ENCODE assay signal across 12 cellular contexts in genomic region chr12:107554941-107555340, GRCh38.
DNase-seq lines count a peak whose midpoint lies in the region; ATAC-seq and TF ChIP-seq lines count a peak whose summit lies in the region.
"Had no signal": no experiment of that assay in that cellular context is flagged by ENCODE, and none has a peak within 500 bp of the region (broad histone marks: within the 10 kb centered on the region; RNA-seq: fewer than 3 reads in every experiment).

No MANE protein-coding gene starts in this region.

- H3K9me3 Mint-ChIP-seq in stimulated activated naive B cell treated with anti-CD40 and anti-IgM and Interleukin-4, amounts not matched to agents 10 μg/mL and 1 μg/mL and 100 μg/mL, for 72 hours: no peaks in the 10 kb centered on the region
- H3K9me3 Mint-ChIP-seq: CD8-positive, alpha-beta T cell had no signal

- TF ChIP-seq CTCF in foreskin fibroblast (IDR thresholded peaks at IDR 0.05; ENCODE audit: low read depth, low read length): no peak

- no peak for ATAC-seq in left cardiac atrium
- no peak for ATAC-seq in stimulated activated naive B cell treated with anti-CD40 and anti-IgM and Interleukin-4, amounts not matched to agents 10 μg/mL and 1 μg/mL and 100 μg/mL, for 72 hours (replicated peaks)
- ATAC-seq: CD8-positive, alpha-beta T cell; GM23338 had no signal

- DNase-seq in cardiac septum (ENCODE audit: low spot score) (peak; percentile 35), left cardiac atrium (no peak), ecto neural progenitor cell (ENCODE audit: low spot score) (peak; percentile 24), NCI-H1092 treated with DMSO at 0.1 percent for 48 hours (lab: John Stamatoyannopoulos, UW) (no peak), foreskin fibroblast (no peak)
- DNase-seq in stimulated activated naive B cell treated with anti-CD40 and anti-IgM and Interleukin-4, amounts not matched to agents 10 μg/mL and 1 μg/mL and 100 μg/mL, for 72 hours: no peak
- DNase-seq: Calu3, HCEC 1CT had no signal

- no peaks in the 10 kb centered on the region for H3K4me1 Mint-ChIP-seq in stimulated activated naive B cell treated with anti-CD40 and anti-IgM and Interleukin-4, amounts not matched to agents 10 μg/mL and 1 μg/mL and 100 μg/mL, for 72 hours
- H3K4me1 Mint-ChIP-seq: B cell had no signal

- H3K4me3 ChIP-seq in foreskin fibroblast (ENCODE audit: low read depth in 1 of 2, low read length in 2 of 2): no peak overlapping the region
- H3K4me3 ChIP-seq: BLaER1 treated with 17β-estradiol and CSF1 and Interleukin-3, amounts not matched to agents 10 nM and 100 nM; GM23338 had no signal

- H3K4me3 Mint-ChIP-seq in stimulated activated naive B cell treated with anti-CD40 and anti-IgM and Interleukin-4, amounts not matched to agents 10 μg/mL and 1 μg/mL and 100 μg/mL, for 72 hours: no peak overlapping the region
- H3K4me3 Mint-ChIP-seq: B cell; CD8-positive, alpha-beta T cell; GM23338 had no signal

- peak overlapping the region; percentile 5 for H3K27ac Mint-ChIP-seq in stimulated activated naive B cell treated with anti-CD40 and anti-IgM and Interleukin-4, amounts not matched to agents 10 μg/mL and 1 μg/mL and 100 μg/mL, for 72 hours
- H3K27ac Mint-ChIP-seq: B cell; CD8-positive, alpha-beta T cell; GM23338 had no signal

- H3K36me3 Mint-ChIP-seq in stimulated activated naive B cell treated with anti-CD40 and anti-IgM and Interleukin-4, amounts not matched to agents 10 μg/mL and 1 μg/mL and 100 μg/mL, for 72 hours: no peaks in the 10 kb centered on the region

- no peaks in the 10 kb centered on the region for H3K27me3 Mint-ChIP-seq in stimulated activated naive B cell treated with anti-CD40 and anti-IgM and Interleukin-4, amounts not matched to agents 10 μg/mL and 1 μg/mL and 100 μg/mL, for 72 hours

- intact Hi-C loops in cardiac septum (cut with DNase I) (no loop called here), left cardiac atrium (cut with DNase I) (no loop called here)

Comparison
In these comparisons a context has a peak if more than half of its experiments do, and no peak if none do; other contexts are left out.
1. DNase-seq: peak in cardiac septum (single experiment) and ecto neural progenitor cell (single experiment); none in left cardiac atrium (single experiment), stimulated activated naive B cell treated with anti-CD40 and anti-IgM and Interleukin-4, amounts not matched to agents 10 μg/mL and 1 μg/mL and 100 μg/mL, for 72 hours (single experiment), NCI-H1092 treated with DMSO at 0.1 percent for 48 hours (single experiment) and foreskin fibroblast (0 of 2).